16 cellular contexts compared by ENCODE assay signal in the genomic region with DNA sequence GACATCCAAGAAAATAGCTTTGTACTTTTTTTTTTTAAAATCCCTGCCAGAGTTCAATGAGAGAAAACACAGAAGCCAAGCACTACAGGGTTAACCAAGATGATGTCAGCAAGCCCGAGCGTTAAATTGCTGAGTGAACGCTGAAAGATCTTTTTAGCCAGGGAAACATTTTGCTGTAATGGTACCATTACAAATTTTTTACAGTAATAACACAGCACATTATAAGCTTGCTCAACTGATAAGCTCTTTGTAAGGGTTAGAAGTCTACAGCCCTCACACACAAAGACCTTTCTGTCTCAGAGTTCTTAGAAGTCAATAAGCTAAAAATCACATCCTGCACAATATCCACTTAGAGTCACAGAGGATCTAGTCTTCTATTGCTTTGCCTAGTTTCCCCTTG. TPM values are rescaled to one million over a fixed set of nuclear protein-coding genes. Genes with fewer than 3 reads are reported as not detected.
DNase-seq lines count a peak whose midpoint lies in the region; ATAC-seq and TF ChIP-seq lines count a peak whose summit lies in the region.
"Had no signal": no experiment of that assay in that cellular context is flagged by ENCODE, and none has a peak within 500 bp of the region (broad histone marks: within the 10 kb centered on the region; RNA-seq: fewer than 3 reads in every experiment).

No MANE protein-coding gene starts in this region.

- no peaks in the 10 kb centered on the region for H3K27me3 Mint-ChIP-seq in activated CD4-positive, alpha-beta T cell treated with anti-CD3 and anti-CD28 coated beads, Interleukin-2, amount 10 ng/mL, durations not matched to agents 7 days and 5 days
- no peaks in the 10 kb centered on the region for H3K27me3 Mint-ChIP-seq in activated naive CD8-positive, alpha-beta T cell
- H3K27me3 Mint-ChIP-seq in osteocyte (ENCODE audit: unreplicated experiment): no peaks in the 10 kb centered on the region
- no peaks in the 10 kb centered on the region for H3K27me3 Mint-ChIP-seq in natural killer cell (ENCODE audit: low read depth in 2 of 2)
- H3K27me3 Mint-ChIP-seq in CD4-positive, alpha-beta memory T cell: no peaks in the 10 kb centered on the region
- H3K27me3 Mint-ChIP-seq: activated CD4-positive, alpha-beta memory T cell treated with anti-CD3 and anti-CD28 coated beads for 36 hours; CD4-positive, alpha-beta T cell; IgD-negative memory B cell had no signal

- no peak overlapping the region for H3K4me3 ChIP-seq in heart left ventricle
- H3K4me3 ChIP-seq in CD4-positive, alpha-beta memory T cell (ENCODE audit: low read length in 2 of 2): no peak overlapping the region
- H3K4me3 ChIP-seq: A549 had no signal

- no peaks in the 10 kb centered on the region for H3K9me3 ChIP-seq in heart left ventricle
- no peaks in the 10 kb centered on the region for H3K9me3 ChIP-seq in CD4-positive, alpha-beta memory T cell (ENCODE audit: control insufficient read depth in 1 of 2, low read length in 2 of 2)
- H3K9me3 ChIP-seq: A549 had no signal

- POLR2A ChIA-PET in activated CD4-positive, alpha-beta T cell treated with anti-CD3 and anti-CD28 coated beads, Interleukin-2, amount 10 ng/mL, durations not matched to agents 7 days and 5 days (lab: Charles Lee): no interaction called here
- POLR2A ChIA-PET in CD4-positive, alpha-beta memory T cell (lab: Charles Lee; ENCODE audit: partially characterized antibody): interaction anchor here (1.7 kb wide), 1 partner anchor 11 kb away, joined by 4 read pairs; no protein-coding TSS in a partner anchor

- peak overlapping the region; percentile 4 for H3K27ac Mint-ChIP-seq in activated CD4-positive, alpha-beta T cell treated with anti-CD3 and anti-CD28 coated beads, Interleukin-2, amount 10 ng/mL, durations not matched to agents 7 days and 5 days
- H3K27ac Mint-ChIP-seq in activated naive CD8-positive, alpha-beta T cell: peak overlapping the region; percentile 5
- H3K27ac Mint-ChIP-seq in osteocyte (ENCODE audit: unreplicated experiment) (peak overlapping the region; percentile 35), natural killer cell (peak overlapping the region in 1 of 2 donors; percentile 79)
- peak overlapping the region in 1 of 7 donors; percentile 0 for H3K27ac Mint-ChIP-seq in CD4-positive, alpha-beta memory T cell
- H3K27ac Mint-ChIP-seq: activated CD4-positive, alpha-beta memory T cell treated with anti-CD3 and anti-CD28 coated beads for 36 hours; CD4-positive, alpha-beta T cell had no signal

- peaks cover 58% of the 10 kb centered on the region for H3K4me1 Mint-ChIP-seq in activated CD4-positive, alpha-beta T cell treated with anti-CD3 and anti-CD28 coated beads, Interleukin-2, amount 10 ng/mL, durations not matched to agents 7 days and 5 days
- H3K4me1 Mint-ChIP-seq in activated naive CD8-positive, alpha-beta T cell (ENCODE audit: low read depth): peaks cover 76% of the 10 kb centered on the region
- H3K4me1 Mint-ChIP-seq in osteocyte (ENCODE audit: unreplicated experiment): peaks cover 21% of the 10 kb centered on the region
- H3K4me1 Mint-ChIP-seq in natural killer cell: peaks cover 77 to 78% of the 10 kb centered on the region in 2 donors
- peaks cover 45 to 71% (median 62%) of the 10 kb centered on the region in 4 donors for H3K4me1 Mint-ChIP-seq in CD4-positive, alpha-beta memory T cell

- peaks cover 0 to 42% (median 0%) of the 10 kb centered on the region in 9 donors for H3K36me3 ChIP-seq in heart left ventricle
- no peaks in the 10 kb centered on the region for H3K36me3 ChIP-seq in CD4-positive, alpha-beta memory T cell (ENCODE audit: insufficient read depth, low read length)

- intact Hi-C loops in heart left ventricle (cut with DNase I): no loop called here
- intact Hi-C loops in natural killer cell (cut with micrococcal nuclease): no loop called here
- intact Hi-C loops in CD4-positive, alpha-beta memory T cell (cut with micrococcal nuclease): no loop called here

- no peak overlapping the region for H3K4me3 Mint-ChIP-seq in activated CD4-positive, alpha-beta T cell treated with anti-CD3 and anti-CD28 coated beads, Interleukin-2, amount 10 ng/mL, durations not matched to agents 7 days and 5 days
- no peak overlapping the region for H3K4me3 Mint-ChIP-seq in activated naive CD8-positive, alpha-beta T cell
- H3K4me3 Mint-ChIP-seq in osteocyte (ENCODE audit: unreplicated experiment): no peak overlapping the region
- no peak overlapping the region for H3K4me3 Mint-ChIP-seq in natural killer cell
- H3K4me3 Mint-ChIP-seq in CD4-positive, alpha-beta memory T cell: no peak overlapping the region
- H3K4me3 Mint-ChIP-seq: activated CD4-positive, alpha-beta memory T cell treated with anti-CD3 and anti-CD28 coated beads for 36 hours; CD4-positive, alpha-beta T cell had no signal

- no peaks in the 10 kb centered on the region for H3K27me3 ChIP-seq in heart left ventricle
- no peaks in the 10 kb centered on the region for H3K27me3 ChIP-seq in CD4-positive, alpha-beta memory T cell (ENCODE audit: insufficient read depth, low read length)

- DNase-seq in activated CD4-positive, alpha-beta T cell treated with anti-CD3 and anti-CD28 coated beads, Interleukin-2, amount 10 ng/mL, durations not matched to agents 7 days and 5 days: no peak
- no peak for DNase-seq in activated CD4-positive, alpha-beta T cell treated with anti-CD3 and anti-CD28 coated beads for 1 hour
- DNase-seq in heart left ventricle (no peak), osteocyte (ENCODE audit: extremely low spot score, unreplicated experiment) (no peak), natural killer cell (no peak), NCI-H1930 (lab: John Stamatoyannopoulos, UW) (no peak)
- DNase-seq in CD4-positive, alpha-beta memory T cell: no peak
- DNase-seq: activated CD4-positive, alpha-beta memory T cell treated with anti-CD3 and anti-CD28 coated beads for 36 hours; activated naive CD4-positive, alpha-beta T cell; CD4-positive, alpha-beta T cell; NCI-H1048; stimulated activated CD4-positive, alpha-beta T cell treated with anti-CD3 and anti-CD28 coated beads, Interleukin-1b, Interleukin-23, amount 100 ng/mL, for 48 hours; T1000 had no signal

- 20 to 33% (median 25%) methylated on average over 3 of the region's 3 CpGs for WGBS in heart left ventricle, 4 donors

- ATAC-seq in heart left ventricle: peak in 3 of 4 donors; percentile 37 to 53 (median 42)
- ATAC-seq in natural killer cell: no peak
- ATAC-seq: A549 had no signal

- no peaks in the 10 kb centered on the region for H3K9me3 Mint-ChIP-seq in activated CD4-positive, alpha-beta T cell treated with anti-CD3 and anti-CD28 coated beads, Interleukin-2, amount 10 ng/mL, durations not matched to agents 7 days and 5 days
- no peaks in the 10 kb centered on the region for H3K9me3 Mint-ChIP-seq in activated naive CD8-positive, alpha-beta T cell (ENCODE audit: low read depth)
- no peaks in the 10 kb centered on the region for H3K9me3 Mint-ChIP-seq in osteocyte (ENCODE audit: unreplicated experiment)
- H3K9me3 Mint-ChIP-seq in natural killer cell: no peaks in the 10 kb centered on the region
- no peaks in the 10 kb centered on the region for H3K9me3 Mint-ChIP-seq in CD4-positive, alpha-beta memory T cell
- H3K9me3 Mint-ChIP-seq: activated CD4-positive, alpha-beta memory T cell treated with anti-CD3 and anti-CD28 coated beads for 36 hours; CD4-positive, alpha-beta T cell; IgD-negative memory B cell had no signal

- CTCF ChIA-PET in activated CD4-positive, alpha-beta T cell treated with anti-CD3 and anti-CD28 coated beads, Interleukin-2, amount 10 ng/mL, durations not matched to agents 7 days and 5 days (lab: Charles Lee): interaction anchor here (1.3 to 2.1 kb wide), 4 partner anchors 11 to 23 kb away, joined by 3 to 7 read pairs (median 4); no protein-coding TSS in a partner anchor
- CTCF ChIA-PET in CD4-positive, alpha-beta memory T cell (lab: Charles Lee; ENCODE audit: partially characterized antibody): no interaction called here

- H3K4me1 ChIP-seq in heart left ventricle: peaks cover 0 to 61% (median 16%) of the 10 kb centered on the region in 12 donors
- H3K4me1 ChIP-seq in CD4-positive, alpha-beta memory T cell (ENCODE audit: insufficient read depth, low read length): no peaks in the 10 kb centered on the region
- H3K4me1 ChIP-seq: A549 had no signal

- TF ChIP-seq CTCF in heart left ventricle (IDR thresholded peaks at IDR 0.05): no peak
- no peak for TF ChIP-seq CTCF in osteocyte (IDR thresholded peaks at IDR 0.05)
- TF ChIP-seq CTCF in natural killer cell (IDR thresholded peaks at IDR 0.05): no peak

- H3K36me3 Mint-ChIP-seq in activated CD4-positive, alpha-beta T cell treated with anti-CD3 and anti-CD28 coated beads, Interleukin-2, amount 10 ng/mL, durations not matched to agents 7 days and 5 days (ENCODE audit: low read depth): peaks cover 42% of the 10 kb centered on the region
- H3K36me3 Mint-ChIP-seq in activated naive CD8-positive, alpha-beta T cell: peaks cover 31% of the 10 kb centered on the region
- H3K36me3 Mint-ChIP-seq in osteocyte (ENCODE audit: unreplicated experiment) (peaks cover 8% of the 10 kb centered on the region), natural killer cell (no peaks in the 10 kb centered on the region)
- peaks cover 25 to 36% of the 10 kb centered on the region in 2 donors for H3K36me3 Mint-ChIP-seq in CD4-positive, alpha-beta memory T cell

- TF ChIP-seq POLR2A in heart left ventricle (IDR thresholded peaks at IDR 0.05): no peak

- H3K27ac ChIP-seq in heart left ventricle: peak overlapping the region in 1 of 12 donors; percentile 10
- H3K27ac ChIP-seq in CD4-positive, alpha-beta memory T cell (ENCODE audit: low read depth, low read length): no peak overlapping the region
- H3K27ac ChIP-seq: A549 had no signal

RNA-seq across cellular contexts. Expression of a gene that starts 30.0 kb away (rescaled TPM):
- 10 to 100 TPM; 32.5 to 39.6 TPM for total RNA-seq in activated CD4-positive, alpha-beta T cell treated with anti-CD3 and anti-CD28 coated beads, Interleukin-2, amount 10 ng/mL, durations not matched to agents 7 days and 5 days
- 10 to 100 TPM in 7 of 9 donors, 1 to 10 TPM in 2; 8.7 to 41.3 (median 11.1) TPM for total RNA-seq in heart left ventricle
- 1 to 10 TPM; 5.6 to 8.7 TPM for polyA plus RNA-seq in heart left ventricle
- total RNA-seq in osteocyte: 39.7 and 41.1 TPM in 2 replicates
- 10 to 100 TPM; 21.1 to 32.5 (median 30.8) TPM for total RNA-seq in natural killer cell
- total RNA-seq in CD4-positive, alpha-beta memory T cell: 10 to 100 TPM; 11.1 to 11.9 TPM
- 1 to 10 TPM in 1 of 2 donors, under 1 TPM in 1; 0.64 to 2.7 TPM for polyA plus RNA-seq in CD4-positive, alpha-beta memory T cell

RNA-seq across cellular contexts. Expression of a gene that starts 55.4 kb away (rescaled TPM):
- 10 to 100 TPM; 29.1 to 29.7 TPM for total RNA-seq in activated CD4-positive, alpha-beta T cell treated with anti-CD3 and anti-CD28 coated beads, Interleukin-2, amount 10 ng/mL, durations not matched to agents 7 days and 5 days
- 10 to 100 TPM; 38.7 to 72.4 (median 47.5) TPM for total RNA-seq in heart left ventricle
- 100 to 1,000 TPM in 1 of 2 donors, 10 to 100 TPM in 1; 52.5 to 209 TPM for polyA plus RNA-seq in heart left ventricle
- total RNA-seq in osteocyte: 60.4 and 66.6 TPM in 2 replicates
- total RNA-seq in natural killer cell: 10 to 100 TPM; 33.6 to 44.2 (median 38.4) TPM
- 10 to 100 TPM; 49.1 to 53.8 TPM for total RNA-seq in CD4-positive, alpha-beta memory T cell
- polyA plus RNA-seq in CD4-positive, alpha-beta memory T cell: 100 to 1,000 TPM in 1 of 2 donors, 10 to 100 TPM in 1; 69.8 to 112 TPM

Comparison
In these comparisons a context has a peak if more than half of its experiments do, and no peak if none do; other contexts are left out.
1. ATAC-seq: peak in heart left ventricle (3 of 4); none in natural killer cell (0 of 3).